23 cellular contexts compared by ENCODE assay signal in the genomic region with DNA sequence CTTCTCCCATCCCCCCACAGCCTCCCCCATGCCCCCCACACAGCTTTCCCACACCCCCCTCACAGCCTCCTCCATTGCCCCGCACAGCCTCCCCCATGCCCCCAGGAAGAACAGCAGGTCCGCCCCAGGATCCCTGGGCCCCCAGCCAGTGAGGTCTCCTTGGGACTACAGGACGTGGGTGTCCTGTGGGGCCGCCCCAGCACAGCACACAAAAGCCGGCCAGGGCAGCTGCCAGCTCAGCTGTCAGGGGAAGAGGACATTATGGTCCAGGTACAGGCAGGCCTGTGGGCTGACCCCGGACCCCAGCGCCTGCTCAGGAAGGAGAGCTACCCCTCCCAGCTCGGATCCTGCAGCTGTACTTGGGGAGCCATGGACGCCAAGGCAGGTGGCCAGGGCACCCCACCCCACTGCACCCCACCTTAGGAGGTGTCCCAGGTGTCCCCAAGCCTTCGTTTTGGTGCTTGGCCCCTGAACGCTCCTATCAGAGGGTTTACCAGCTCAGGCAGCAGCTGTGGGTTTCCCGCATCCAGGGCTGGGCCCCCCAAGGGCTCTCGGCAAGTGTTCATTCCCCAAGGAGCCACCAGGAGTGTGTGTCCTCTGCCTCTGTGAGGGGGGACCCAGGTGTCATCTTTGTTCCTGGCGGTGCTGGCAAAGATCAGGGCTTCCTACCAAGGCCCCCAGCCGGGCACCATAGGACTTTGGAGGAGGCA. TPM values are rescaled to one million over a fixed set of nuclear protein-coding genes. Genes with fewer than 3 reads are reported as not detected.
"Had no signal": no experiment of that assay in that cellular context is flagged by ENCODE, and none has a peak within 500 bp of the region (broad histone marks: within the 10 kb centered on the region; RNA-seq: fewer than 3 reads in every experiment).

No MANE protein-coding gene starts in this region.

- H3K27ac ChIP-seq: heart right ventricle, left lung, neural progenitor cell, pancreas, sigmoid colon, tibial artery, upper lobe of left lung, uterus had no signal

- H3K4me1 ChIP-seq: heart right ventricle, left lung, neural progenitor cell, pancreas, sigmoid colon, tibial artery, upper lobe of left lung, uterus had no signal

- H3K9ac ChIP-seq: neural progenitor cell had no signal

- H3K9me3 ChIP-seq: heart right ventricle, left lung, pancreas, sigmoid colon, tibial artery, upper lobe of left lung, uterus had no signal

- H3K4me3 ChIP-seq: heart right ventricle, left lung, neural progenitor cell, pancreas, sigmoid colon, tibial artery, upper lobe of left lung, uterus had no signal

- DNase-seq: cortex of kidney; effector memory CD4-positive, alpha-beta T cell; heart right ventricle; hypothalamus; kidney glomerular epithelial cell; left lung; occipital lobe; pancreas; sigmoid colon; stimulated activated CD4-positive, alpha-beta T cell treated with anti-CD3 and anti-CD28 coated beads, Interleukin-4, amount 100 ng/mL, for 1 hour; stimulated activated CD8-positive, alpha-beta memory T cell treated with anti-CD3 and anti-CD28 coated beads, Interleukin-4, amount 100 ng/mL, for 48 hours; stimulated activated naive CD8-positive, alpha-beta T cell treated with anti-CD3 and anti-CD28 coated beads, Interleukin-15, Interleukin-2, amounts not matched to agents 100 U/mL and 50 U/mL, for 24 hours; tibial artery; uterus had no signal

- H2AFZ ChIP-seq: neural progenitor cell had no signal

- H3K36me3 ChIP-seq: heart right ventricle, left lung, neural progenitor cell, pancreas, sigmoid colon, tibial artery, upper lobe of left lung, uterus had no signal

- H3K27me3 ChIP-seq: neural progenitor cell, pancreas had no signal

- H3K4me2 ChIP-seq: neural progenitor cell had no signal

RNA-seq across cellular contexts. Expression of gene GATA5, which starts 42.3 kb away (rescaled TPM):
- total RNA-seq: esophagus mucosa; frontal cortex; lung microvascular endothelial cell; mononuclear cell; natural killer cell treated with Interleukin-12 subunit alpha and Interleukin-12 subunit beta and Interleukin-15 and Interleukin-18, amount 100 ng/mL, for 72 hours; renal cortical epithelial cell; temporal lobe had no signal
